ENCODE assay signal across 12 cellular contexts in the genomic region with DNA sequence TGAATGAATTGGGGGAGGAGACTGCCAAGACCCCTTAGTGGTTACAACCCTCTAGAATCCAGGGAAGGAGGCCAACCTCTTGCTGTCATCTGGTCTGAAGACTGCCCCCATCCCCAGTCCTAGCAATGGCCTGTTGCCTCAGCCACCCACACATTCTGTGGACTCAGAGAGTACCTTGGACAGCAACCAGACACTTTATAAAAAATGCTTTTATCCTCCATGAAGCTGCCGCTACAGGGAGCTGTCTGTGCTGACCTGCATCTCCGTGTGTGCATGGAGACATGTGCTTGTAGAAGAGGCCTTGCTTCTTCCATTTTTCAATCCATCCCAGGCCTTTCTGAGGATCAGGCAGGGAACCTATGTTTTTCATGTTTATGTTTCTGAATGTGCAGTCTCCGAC. TPM values are rescaled to one million over a fixed set of nuclear protein-coding genes. Genes with fewer than 3 reads are reported as not detected.
DNase-seq lines count a peak whose midpoint lies in the region; ATAC-seq, FAIRE-seq and TF ChIP-seq lines count a peak whose summit lies in the region.
"Had no signal": no experiment of that assay in that cellular context is flagged by ENCODE, and none has a peak within 500 bp of the region (broad histone marks: within the 10 kb centered on the region; RNA-seq: fewer than 3 reads in every experiment).

No MANE protein-coding gene starts in this region.

- H4K20me1 ChIP-seq in PC-3 (ENCODE audit: low read length) (no peaks in the 10 kb centered on the region), endothelial cell of umbilical vein (replicated peaks; ENCODE audit: control insufficient read depth, extremely low read depth, insufficient read depth, low read length) (no peaks in the 10 kb centered on the region)

- no peak for TF ChIP-seq CTCF in PC-3 (conservative IDR thresholded peaks at IDR 0.05; ENCODE audit: low read depth, low read length)
- no peak for TF ChIP-seq CTCF in endothelial cell of umbilical vein (IDR thresholded peaks at IDR 0.05; ENCODE audit: extremely low read depth in 1 of 2, insufficient read depth in 1 of 2, low read depth in 1 of 2, low read length in 2 of 2)
- TF ChIP-seq CTCF in retinal pigment epithelial cell (conservative IDR thresholded peaks at IDR 0.05; ENCODE audit: low read depth, low read length): no peak

- no peaks in the 10 kb centered on the region for H3K36me3 ChIP-seq in PC-3 (ENCODE audit: low read depth, low read length)
- no peaks in the 10 kb centered on the region for H3K36me3 ChIP-seq in endothelial cell of umbilical vein (ENCODE audit: control insufficient read depth in 2 of 2, extremely low read depth in 1 of 2, insufficient read depth in 2 of 2, low read length in 2 of 2)

- H3F3A ChIP-seq in PC-3 (ENCODE audit: low read length, unreplicated experiment): no peaks in the 10 kb centered on the region

- H3K4me1 Mint-ChIP-seq in activated CD4-positive, alpha-beta T cell treated with anti-CD3 and anti-CD28 coated beads, Interleukin-2, amount 10 ng/mL, durations not matched to agents 7 days and 5 days: no peaks in the 10 kb centered on the region
- H3K4me1 Mint-ChIP-seq: stimulated activated naive CD8-positive, alpha-beta T cell treated with anti-CD3 and anti-CD28 coated beads, Interleukin-15, amount 100 ng/mL, for 72 hours had no signal

- H3K27ac Mint-ChIP-seq in activated CD4-positive, alpha-beta T cell treated with anti-CD3 and anti-CD28 coated beads, Interleukin-2, amount 10 ng/mL, durations not matched to agents 7 days and 5 days: no peak overlapping the region
- H3K27ac Mint-ChIP-seq: stimulated activated naive CD8-positive, alpha-beta T cell treated with anti-CD3 and anti-CD28 coated beads, Interleukin-15, amount 100 ng/mL, for 72 hours had no signal

- H3K9me2 ChIP-seq in PC-3 (replicated peaks; ENCODE audit: low read length): no peaks in the 10 kb centered on the region

- no peaks in the 10 kb centered on the region for H3K36me3 Mint-ChIP-seq in activated CD4-positive, alpha-beta T cell treated with anti-CD3 and anti-CD28 coated beads, Interleukin-2, amount 10 ng/mL, durations not matched to agents 7 days and 5 days (ENCODE audit: low read depth)

- no peaks in the 10 kb centered on the region for H3K79me2 ChIP-seq in PC-3 (ENCODE audit: low read length)
- no peaks in the 10 kb centered on the region for H3K79me2 ChIP-seq in endothelial cell of umbilical vein (ENCODE audit: control insufficient read depth, insufficient read depth, low read length)

- BruUV-seq in PC-3 (replicated peaks; lab: Mats Ljungman, UMichigan) (no TSS peak), endothelial cell of umbilical vein (replicated peaks; lab: Mats Ljungman, UMichigan) (no TSS peak)

- H3K27me3 Mint-ChIP-seq in activated CD4-positive, alpha-beta T cell treated with anti-CD3 and anti-CD28 coated beads, Interleukin-2, amount 10 ng/mL, durations not matched to agents 7 days and 5 days: peaks cover 7% of the 10 kb centered on the region

- no peak for TF ChIP-seq POLR2A in endothelial cell of umbilical vein (IDR thresholded peaks at IDR 0.05; ENCODE audit: low read depth, low read length)

- H3K4me3 Mint-ChIP-seq in activated CD4-positive, alpha-beta T cell treated with anti-CD3 and anti-CD28 coated beads, Interleukin-2, amount 10 ng/mL, durations not matched to agents 7 days and 5 days: no peak overlapping the region
- H3K4me3 Mint-ChIP-seq: stimulated activated naive CD8-positive, alpha-beta T cell treated with anti-CD3 and anti-CD28 coated beads, Interleukin-15, amount 100 ng/mL, for 72 hours had no signal

- no peaks in the 10 kb centered on the region for H3K9me1 ChIP-seq in endothelial cell of umbilical vein (replicated peaks; ENCODE audit: control insufficient read depth, extremely low read depth, insufficient read depth, low read length)

- H3K4me3 ChIP-seq in PC-3 (ENCODE audit: low read length) (no peak overlapping the region), endothelial cell of umbilical vein (replicated peaks in 1 of 3; ENCODE audit: insufficient read depth in 1 of 3, low read depth in 1 of 3, low read length in 3 of 3) (no peak overlapping the region), retinal pigment epithelial cell (ENCODE audit: low read length) (no peak overlapping the region)

- H3K9me3 ChIP-seq in PC-3 (ENCODE audit: low read length): no peaks in the 10 kb centered on the region
- no peaks in the 10 kb centered on the region for H3K9me3 ChIP-seq in endothelial cell of umbilical vein (replicated peaks; ENCODE audit: control insufficient read depth, insufficient read depth, low read length)

- H3K27me3 ChIP-seq in PC-3 (ENCODE audit: low read length) (peaks cover 70% of the 10 kb centered on the region), endothelial cell of umbilical vein (ENCODE audit: control insufficient read depth in 2 of 2, insufficient read depth in 2 of 2, low read length in 2 of 2) (no peaks in the 10 kb centered on the region)

- peak; percentile 53 for ATAC-seq in PC-3
- no peak for ATAC-seq in GM18519 (IDR thresholded peaks at IDR 0.05; ENCODE audit: low FRiP score, unreplicated experiment)
- ATAC-seq: stimulated activated naive CD8-positive, alpha-beta T cell treated with anti-CD3 and anti-CD28 coated beads, Interleukin-15, amount 100 ng/mL, for 72 hours had no signal

- dilution Hi-C loops in endothelial cell of umbilical vein (cut with MboI; ENCODE audit: extremely low pct_ligation_motif_present, low sequenced_read_pairs): no loop called here

- H3K4me2 ChIP-seq in PC-3 (ENCODE audit: low read length) (no peak overlapping the region), endothelial cell of umbilical vein (ENCODE audit: insufficient read depth, low read length) (no peak overlapping the region)

- POLR2A ChIA-PET in activated CD4-positive, alpha-beta T cell treated with anti-CD3 and anti-CD28 coated beads, Interleukin-2, amount 10 ng/mL, durations not matched to agents 7 days and 5 days (lab: Charles Lee): no interaction called here
- POLR2A ChIA-PET in PC-3 (lab: Charles Lee; ENCODE audit: unreplicated experiment): no interaction called here
- POLR2A ChIA-PET in endothelial cell of umbilical vein (lab: Charles Lee): interaction anchor here (0.7 kb wide), 1 partner anchor 34 kb away, joined by 3 read pairs; no protein-coding TSS in a partner anchor

- intact Hi-C loops in PC-3 (cut with micrococcal nuclease) (no loop called here), endothelial cell of umbilical vein (cut with micrococcal nuclease) (no loop called here)

- no peaks in the 10 kb centered on the region for H3K4me1 ChIP-seq in PC-3 (ENCODE audit: insufficient read depth, low read length)
- H3K4me1 ChIP-seq in endothelial cell of umbilical vein (ENCODE audit: control insufficient read depth, extremely low read depth, insufficient read depth, low read length): no peaks in the 10 kb centered on the region

- H3K9ac ChIP-seq in PC-3 (ENCODE audit: low read length) (no peak overlapping the region), endothelial cell of umbilical vein (replicated peaks; ENCODE audit: extremely low read depth, insufficient read depth, low read length) (no peak overlapping the region)

- peak; percentile 11 for DNase-seq in activated CD4-positive, alpha-beta T cell treated with anti-CD3 and anti-CD28 coated beads, Interleukin-2, amount 10 ng/mL, durations not matched to agents 7 days and 5 days
- DNase-seq in activated CD4-positive, alpha-beta T cell treated with anti-CD3 and anti-CD28 coated beads for 1 hour: no peak
- DNase-seq in PC-3 (peak; percentile 68), endothelial cell of umbilical vein (ENCODE audit: low read depth, low spot score) (peak; percentile 20), retinal pigment epithelial cell (ENCODE audit: low read depth) (peak; percentile 12), NCI-H2029 treated with DMSO at 0.1 percent for 48 hours (lab: John Stamatoyannopoulos, UW) (no peak), SHP77 (lab: John Stamatoyannopoulos, UW) (no peak)
- DNase-seq: anterior cingulate cortex; NCI-H2081; stimulated activated naive CD8-positive, alpha-beta T cell treated with anti-CD3 and anti-CD28 coated beads, Interleukin-15, amount 100 ng/mL, for 72 hours had no signal

- H3K9me3 Mint-ChIP-seq in activated CD4-positive, alpha-beta T cell treated with anti-CD3 and anti-CD28 coated beads, Interleukin-2, amount 10 ng/mL, durations not matched to agents 7 days and 5 days: no peaks in the 10 kb centered on the region
- H3K9me3 Mint-ChIP-seq: stimulated activated naive CD8-positive, alpha-beta T cell treated with anti-CD3 and anti-CD28 coated beads, Interleukin-15, amount 100 ng/mL, for 72 hours had no signal

- H2AFZ ChIP-seq in PC-3 (ENCODE audit: low read length) (no peak overlapping the region), endothelial cell of umbilical vein (ENCODE audit: low read depth, low read length) (no peak overlapping the region)

- no peak for FAIRE-seq in endothelial cell of umbilical vein (lab: Jason Lieb, UNC)
- FAIRE-seq: keratinocyte had no signal

- H3K27ac ChIP-seq in PC-3 (ENCODE audit: low read length): no peak overlapping the region
- no peak overlapping the region for H3K27ac ChIP-seq in endothelial cell of umbilical vein (ENCODE audit: insufficient read depth, low read depth, low read length)

- CTCF ChIA-PET in activated CD4-positive, alpha-beta T cell treated with anti-CD3 and anti-CD28 coated beads, Interleukin-2, amount 10 ng/mL, durations not matched to agents 7 days and 5 days (lab: Charles Lee): no interaction called here
- CTCF ChIA-PET in PC-3 (lab: Charles Lee) (no interaction called here), endothelial cell of umbilical vein (lab: Charles Lee) (interaction anchor here (0.9 to 1.8 kb wide), 2 partner anchors 14 to 56 kb away, joined by 3 to 7 read pairs; no protein-coding TSS in a partner anchor)

TF ChIP-seq in endothelial cell of umbilical vein, 7 proteins besides CTCF, POLR2A, EP300 and RAD21 (continues in another document):
- TF ChIP-seq MYC (IDR thresholded peaks at IDR 0.05; ENCODE audit: low read depth, low read length): no peak
- no peak for TF ChIP-seq POLR2AphosphoS5 (IDR thresholded peaks at IDR 0.05; ENCODE audit: insufficient read depth, low read depth, low read length)
- TF ChIP-seq, protein P1, sequence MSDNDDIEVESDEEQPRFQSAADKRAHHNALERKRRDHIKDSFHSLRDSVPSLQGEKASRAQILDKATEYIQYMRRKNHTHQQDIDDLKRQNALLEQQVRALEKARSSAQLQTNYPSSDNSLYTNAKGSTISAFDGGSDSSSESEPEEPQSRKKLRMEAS (IDR thresholded peaks at IDR 0.05; ENCODE audit: insufficient read depth, insufficient read length): no peak

RNA-seq across cellular contexts. Expression of a gene that starts 15.2 kb away (rescaled TPM):
- total RNA-seq in activated CD4-positive, alpha-beta T cell treated with anti-CD3 and anti-CD28 coated beads, Interleukin-2, amount 10 ng/mL, durations not matched to agents 7 days and 5 days: not detected
- total RNA-seq in PC-3 (2014; rRNA removed) (not detected in 2 replicates), endothelial cell of umbilical vein (not detected in 2 replicates)
- not detected in 2 replicates for polyA plus RNA-seq in endothelial cell of umbilical vein
- polyA plus RNA-seq in endothelial cell of umbilical vein (2011; cell fraction: cytosol; rRNA removed): not detected in 2 replicates
- not detected in 2 replicates for polyA plus RNA-seq in endothelial cell of umbilical vein (2011; cell fraction: nucleus; rRNA removed)
- polyA plus RNA-seq in endothelial cell of umbilical vein (2012): 0.10 TPM in 1 of 2 replicates, not detected in the other
- polyA minus RNA-seq in endothelial cell of umbilical vein: not detected in 2 replicates
- not detected for polyA minus RNA-seq in endothelial cell of umbilical vein (2011; cell fraction: cytosol; rRNA and poly(A)+ RNA removed)
- polyA minus RNA-seq in endothelial cell of umbilical vein (2011; cell fraction: nucleus; rRNA and poly(A)+ RNA removed): 0.14 TPM in 1 of 2 replicates, not detected in the other
- polyA plus RNA-seq: keratinocyte had no signal

Comparison
In these comparisons a context has a peak if more than half of its experiments do, and no peak if none do; other contexts are left out.
1. DNase-seq: peak in activated CD4-positive, alpha-beta T cell treated with anti-CD3 and anti-CD28 coated beads, Interleukin-2, amount 10 ng/mL, durations not matched to agents 7 days and 5 days (single experiment), PC-3 (single experiment), endothelial cell of umbilical vein (single experiment) and retinal pigment epithelial cell (single experiment); none in activated CD4-positive, alpha-beta T cell treated with anti-CD3 and anti-CD28 coated beads for 1 hour (single experiment), NCI-H2029 treated with DMSO at 0.1 percent for 48 hours (single experiment) and SHP77 (0 of 2).